6 cellular contexts compared by ENCODE assay signal in the genomic region with DNA sequence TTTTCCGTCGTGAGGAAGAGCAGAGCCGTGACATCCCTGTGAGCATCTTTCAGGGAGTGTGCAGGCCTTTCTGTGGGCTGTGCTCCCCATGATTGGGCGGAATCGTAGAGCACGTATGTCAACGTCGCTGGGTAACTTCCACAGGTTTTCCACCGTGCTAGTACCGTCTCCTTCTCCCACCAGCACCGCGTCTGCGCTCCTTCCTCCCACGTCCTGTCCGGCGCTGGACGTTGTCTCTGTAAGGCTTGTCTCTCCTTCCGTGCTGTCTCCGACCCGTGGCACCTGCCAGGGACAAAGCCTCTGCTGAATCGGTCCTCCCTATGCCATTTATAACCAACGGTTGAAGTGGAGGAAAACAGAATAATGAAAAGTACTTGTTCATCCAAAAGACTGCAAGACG.
"Had no signal": no experiment of that assay in that cellular context is flagged by ENCODE, and none has a peak within 500 bp of the region (broad histone marks: within the 10 kb centered on the region; RNA-seq: fewer than 3 reads in every experiment).

No MANE protein-coding gene starts in this region.

- ATAC-seq: HepG2 had no signal

- H3K27ac ChIP-seq: HL-60 had no signal

- H3K4me1 Mint-ChIP-seq: IgD-negative memory B cell had no signal

- DNase-seq: GOT3, H7, HCEC 1CT had no signal

- H3K4me3 Mint-ChIP-seq: IgD-negative memory B cell had no signal

- H3K27ac Mint-ChIP-seq: IgD-negative memory B cell had no signal
